ENCODE assay signal across 2 cellular contexts in genomic region chr9:35322075-35322885, GRCh38.
TF ChIP-seq lines count a peak whose summit lies in the region.

No MANE protein-coding gene starts in this region.

TF ChIP-seq in HepG2, 621 proteins besides CTCF, POLR2A, EP300 and RAD21:
- TF ChIP-seq ZNF282 (IDR thresholded peaks at IDR 0.05; ENCODE audit: partially characterized antibody): no peak
- TF ChIP-seq MAFK (conservative IDR thresholded peaks at IDR 0.05 in 1 of 2, IDR thresholded peaks at IDR 0.05 in 1 of 2; ENCODE audit: low read length in 2 of 2): peak; percentile 45 to 57; a peak in 2 of 4 replicates

TF ChIP-seq in GM12878, 131 proteins besides CTCF, POLR2A, EP300 and RAD21:
- TF ChIP-seq JUNB (IDR thresholded peaks at IDR 0.05) (no peak), ESRRA (IDR thresholded peaks at IDR 0.05; ENCODE audit: low read length) (no peak), IKZF2 (IDR thresholded peaks at IDR 0.05) (no peak), CUX1 (IDR thresholded peaks at IDR 0.05; ENCODE audit: insufficient replicate concordance, low read depth, low read length) (no peak), KAT2A (conservative IDR thresholded peaks at IDR 0.05; ENCODE audit: control insufficient read depth, low read depth, low read length) (no peak), YBX1 (IDR thresholded peaks at IDR 0.05) (no peak), TAF1 (IDR thresholded peaks at IDR 0.05; ENCODE audit: borderline replicate concordance, low read depth, low read length) (no peak), RB1 (IDR thresholded peaks at IDR 0.05; ENCODE audit: borderline replicate concordance) (no peak), RELB (IDR thresholded peaks at IDR 0.05; ENCODE audit: low read depth) (no peak), ZNF207 (IDR thresholded peaks at IDR 0.05; ENCODE audit: borderline replicate concordance) (no peak), EGR1 (IDR thresholded peaks at IDR 0.05; ENCODE audit: borderline replicate concordance in 1 of 2, low read depth in 2 of 2, low read length in 2 of 2) (no peak), PKNOX1 (IDR thresholded peaks at IDR 0.05) (no peak), PAX5 (IDR thresholded peaks at IDR 0.05; ENCODE audit: borderline replicate concordance, low read depth, low read length) (no peak)
